15 cellular contexts compared by ENCODE assay signal in genomic region chr1:203037509-203038190, GRCh38. TPM values are rescaled to one million over a fixed set of nuclear protein-coding genes. Genes with fewer than 3 reads are reported as not detected.
DNase-seq lines count a peak whose midpoint lies in the region; ATAC-seq and TF ChIP-seq lines count a peak whose summit lies in the region.
"Had no signal": no experiment of that assay in that cellular context is flagged by ENCODE, and none has a peak within 500 bp of the region (broad histone marks: within the 10 kb centered on the region; RNA-seq: fewer than 3 reads in every experiment).

No MANE protein-coding gene starts in this region.

- H3K4me1 ChIP-seq in KMS-11 (ENCODE audit: low read depth, poor library complexity, severe bottlenecking) (peaks cover 68% of the 10 kb centered on the region), neural progenitor cell (no peaks in the 10 kb centered on the region)

- H3F3A ChIP-seq in neural progenitor cell (ENCODE audit: low read depth): no peaks in the 10 kb centered on the region

- no peak for ATAC-seq in GM18858 (IDR thresholded peaks at IDR 0.05; ENCODE audit: unreplicated experiment)

- H3K9me3 ChIP-seq in neural progenitor cell (ENCODE audit: low read depth): no peaks in the 10 kb centered on the region

- DNase-seq in 8988T: peak; percentile 7
- DNase-seq in ecto neural progenitor cell (ENCODE audit: low spot score): peak; percentile 38
- no peak for DNase-seq in neural progenitor cell (ENCODE audit: low spot score)
- no peak for DNase-seq in activated CD4-positive, alpha-beta memory T cell treated with anti-CD3 and anti-CD28 coated beads, Interleukin-2, amount 10 ng/mL, durations not matched to agents 7 days and 5 days
- DNase-seq in SHP77 treated with DMSO at 0.1 percent for 48 hours (lab: John Stamatoyannopoulos, UW): no peak
- DNase-seq in NCI-H1092 (lab: John Stamatoyannopoulos, UW): no peak
- DNase-seq: activated CD4-positive, alpha-beta memory T cell treated with anti-CD3 and anti-CD28 coated beads for 36 hours; glutamatergic neuron; KG1 had no signal

- H2AFZ ChIP-seq in KMS-11 (ENCODE audit: low read depth) (peak overlapping the region; percentile 78), neural progenitor cell (replicated peaks) (no peak overlapping the region)

- peak overlapping the region; percentile 84 for H3K4me2 ChIP-seq in KMS-11
- H3K4me2 ChIP-seq in neural progenitor cell: no peak overlapping the region
- H3K4me2 ChIP-seq: smooth muscle cell had no signal

- H3K79me2 ChIP-seq in KMS-11 (ENCODE audit: insufficient read depth, low read depth) (no peaks in the 10 kb centered on the region), neural progenitor cell (ENCODE audit: low read depth) (no peaks in the 10 kb centered on the region)

- CTCF ChIA-PET in activated CD4-positive, alpha-beta memory T cell treated with anti-CD3 and anti-CD28 coated beads, Interleukin-2, amount 10 ng/mL, durations not matched to agents 7 days and 5 days (lab: Charles Lee): no interaction called here

- H3K4me3 Mint-ChIP-seq in neural progenitor cell: no peak overlapping the region
- no peak overlapping the region for H3K4me3 Mint-ChIP-seq in activated CD4-positive, alpha-beta memory T cell treated with anti-CD3 and anti-CD28 coated beads, Interleukin-2, amount 10 ng/mL, durations not matched to agents 7 days and 5 days
- H3K4me3 Mint-ChIP-seq: activated CD4-positive, alpha-beta memory T cell treated with anti-CD3 and anti-CD28 coated beads for 36 hours; neural crest cell had no signal

- H3K4me1 Mint-ChIP-seq in neural progenitor cell: peaks cover 23% of the 10 kb centered on the region
- H3K4me1 Mint-ChIP-seq in activated CD4-positive, alpha-beta memory T cell treated with anti-CD3 and anti-CD28 coated beads, Interleukin-2, amount 10 ng/mL, durations not matched to agents 7 days and 5 days: peaks cover 10% of the 10 kb centered on the region

- peak overlapping the region; percentile 29 for H3K27ac Mint-ChIP-seq in neural progenitor cell
- H3K27ac Mint-ChIP-seq in activated CD4-positive, alpha-beta memory T cell treated with anti-CD3 and anti-CD28 coated beads, Interleukin-2, amount 10 ng/mL, durations not matched to agents 7 days and 5 days: no peak overlapping the region
- H3K27ac Mint-ChIP-seq: activated CD4-positive, alpha-beta memory T cell treated with anti-CD3 and anti-CD28 coated beads for 36 hours had no signal

- peaks cover 4% of the 10 kb centered on the region for H3K27me3 Mint-ChIP-seq in neural progenitor cell (ENCODE audit: insufficient read depth, low read depth)
- H3K27me3 Mint-ChIP-seq in activated CD4-positive, alpha-beta memory T cell treated with anti-CD3 and anti-CD28 coated beads, Interleukin-2, amount 10 ng/mL, durations not matched to agents 7 days and 5 days: no peaks in the 10 kb centered on the region

- no peak for TF ChIP-seq CTCF in KMS-11 (conservative IDR thresholded peaks at IDR 0.05; ENCODE audit: low read depth, low read length)
- TF ChIP-seq CTCF in neural progenitor cell (IDR thresholded peaks at IDR 0.05): no peak

- H3K9ac ChIP-seq in KMS-11: peak overlapping the region; percentile 22; the same call in 1 of the 2 replicates
- H3K9ac ChIP-seq in neural progenitor cell: no peak overlapping the region

- peaks cover 1% of the 10 kb centered on the region for H3K36me3 Mint-ChIP-seq in neural progenitor cell
- peaks cover 4% of the 10 kb centered on the region for H3K36me3 Mint-ChIP-seq in activated CD4-positive, alpha-beta memory T cell treated with anti-CD3 and anti-CD28 coated beads, Interleukin-2, amount 10 ng/mL, durations not matched to agents 7 days and 5 days (ENCODE audit: low read depth)
- H3K36me3 Mint-ChIP-seq: activated CD4-positive, alpha-beta memory T cell treated with anti-CD3 and anti-CD28 coated beads for 36 hours had no signal

- no peaks in the 10 kb centered on the region for H3K27me3 ChIP-seq in KMS-11 (ENCODE audit: insufficient read depth, low read depth)
- no peaks in the 10 kb centered on the region for H3K27me3 ChIP-seq in neural progenitor cell

- no peaks in the 10 kb centered on the region for H3K9me3 Mint-ChIP-seq in neural progenitor cell
- H3K9me3 Mint-ChIP-seq in activated CD4-positive, alpha-beta memory T cell treated with anti-CD3 and anti-CD28 coated beads, Interleukin-2, amount 10 ng/mL, durations not matched to agents 7 days and 5 days: no peaks in the 10 kb centered on the region
- H3K9me3 Mint-ChIP-seq: activated CD4-positive, alpha-beta memory T cell treated with anti-CD3 and anti-CD28 coated beads for 36 hours; brain; neural crest cell had no signal

- no peaks in the 10 kb centered on the region for H3K36me3 ChIP-seq in KMS-11 (ENCODE audit: insufficient read depth)
- no peaks in the 10 kb centered on the region for H3K36me3 ChIP-seq in neural progenitor cell

- H4K20me1 ChIP-seq in KMS-11 (ENCODE audit: insufficient read depth): no peaks in the 10 kb centered on the region
- H4K20me1 ChIP-seq in neural progenitor cell (ENCODE audit: low read depth): no peaks in the 10 kb centered on the region

- H3K27ac ChIP-seq in KMS-11 (peak overlapping the region; percentile 3; the same call in 1 of the 2 replicates), neural progenitor cell (no peak overlapping the region)

- POLR2A ChIA-PET in activated CD4-positive, alpha-beta memory T cell treated with anti-CD3 and anti-CD28 coated beads, Interleukin-2, amount 10 ng/mL, durations not matched to agents 7 days and 5 days (lab: Charles Lee): no interaction called here

- H3K4me3 ChIP-seq in KMS-11 (IDR thresholded peaks at IDR 0.05; ENCODE audit: insufficient read depth, low read depth, low read length) (peak overlapping the region; percentile 67), neural progenitor cell (no peak overlapping the region)
- H3K4me3 ChIP-seq: smooth muscle cell had no signal

RNA-seq across cellular contexts. Expression of gene PPFIA4, which starts 11.4 kb away (rescaled TPM):
- 21.5 and 23.5 TPM in 2 replicates for total RNA-seq in neural progenitor cell (ENCODE audit: low replicate concordance)
- total RNA-seq in activated CD4-positive, alpha-beta memory T cell treated with anti-CD3 and anti-CD28 coated beads, Interleukin-2, amount 10 ng/mL, durations not matched to agents 7 days and 5 days: 10 to 100 TPM; 28.9 to 29.3 TPM

RNA-seq across cellular contexts. Expression of gene TMEM183A, which starts 30.5 kb away (rescaled TPM):
- total RNA-seq in neural progenitor cell (ENCODE audit: low replicate concordance): 92.4 and 111 TPM in 2 replicates
- 10 to 100 TPM; 69.1 to 72.6 TPM for total RNA-seq in activated CD4-positive, alpha-beta memory T cell treated with anti-CD3 and anti-CD28 coated beads, Interleukin-2, amount 10 ng/mL, durations not matched to agents 7 days and 5 days

RNA-seq across cellular contexts. Expression of gene MYOG, which starts 48.2 kb away (rescaled TPM):
- not detected in 2 replicates for total RNA-seq in neural progenitor cell (ENCODE audit: low replicate concordance)
- not detected for total RNA-seq in activated CD4-positive, alpha-beta memory T cell treated with anti-CD3 and anti-CD28 coated beads, Interleukin-2, amount 10 ng/mL, durations not matched to agents 7 days and 5 days
- total RNA-seq: activated CD4-positive, alpha-beta memory T cell treated with anti-CD3 and anti-CD28 coated beads for 36 hours; neural crest cell; smooth muscle cell; subcutaneous adipose tissue had no signal

Comparison
In these comparisons a context has a peak if more than half of its experiments do, and no peak if none do; other contexts are left out.
1. DNase-seq: peak in 8988T (single experiment) and ecto neural progenitor cell (single experiment); none in neural progenitor cell (single experiment), activated CD4-positive, alpha-beta memory T cell treated with anti-CD3 and anti-CD28 coated beads, Interleukin-2, amount 10 ng/mL, durations not matched to agents 7 days and 5 days (single experiment), SHP77 treated with DMSO at 0.1 percent for 48 hours (single experiment) and NCI-H1092 (single experiment).